ENCODE assay signal across 9 cellular contexts in genomic region chr19:40420451-40420765, GRCh38. TPM values are rescaled to one million over a fixed set of nuclear protein-coding genes. Genes with fewer than 3 reads are reported as not detected.
DNase-seq lines count a peak whose midpoint lies in the region; ATAC-seq, FAIRE-seq and TF ChIP-seq lines count a peak whose summit lies in the region.
"Had no signal": no experiment of that assay in that cellular context is flagged by ENCODE, and none has a peak within 500 bp of the region (broad histone marks: within the 10 kb centered on the region; RNA-seq: fewer than 3 reads in every experiment).

No MANE protein-coding gene starts in this region.

- H3K9me3 Mint-ChIP-seq in CD8-positive, alpha-beta T cell, result no peaks in the 10 kb centered on the region

- CTCF ChIA-PET in CD8-positive, alpha-beta T cell (lab: Charles Lee), result interaction anchor here (0.6 to 2.7 kb wide), 23 partner anchors 8 to 1019 kb away, joined by 3 to 26 read pairs (median 4); partner anchors contain the start of genes BLVRB, DMAC2, PRX and SERTAD3
- CTCF ChIA-PET in PC-3 (lab: Charles Lee), result interaction anchor here (0.6 to 1.5 kb wide), 10 partner anchors 17 to 501 kb away, joined by 3 to 11 read pairs (median 4); partner anchors contain the start of genes C19orf47, PLD3 and SERTAD3
- CTCF ChIA-PET in endothelial cell of umbilical vein (lab: Charles Lee), result interaction anchor here (0.6 to 3.7 kb wide), 28 partner anchors 9 to 214 kb away, joined by 3 to 43 read pairs (median 5); partner anchors contain the start of genes BLVRB, C19orf47, PLD3 and SERTAD3

- H3K9me2 ChIP-seq in PC-3 (replicated peaks; ENCODE audit: low read length), result no peaks in the 10 kb centered on the region

- peaks cover 13% of the 10 kb centered on the region for H3K4me1 ChIP-seq in CD8-positive, alpha-beta T cell (ENCODE audit: insufficient read depth, low read length)
- H3K4me1 ChIP-seq in PC-3 (ENCODE audit: insufficient read depth, low read length) (peaks cover 10% of the 10 kb centered on the region), endothelial cell of umbilical vein (ENCODE audit: control insufficient read depth, extremely low read depth, insufficient read depth, low read length) (peaks cover 27% of the 10 kb centered on the region), pancreas (peaks cover 0 to 18% (median 5%) of the 10 kb centered on the region in 3 donors)

- no TSS peak for BruUV-seq in PC-3 (replicated peaks; lab: Mats Ljungman, UMichigan)
- BruUV-seq in endothelial cell of umbilical vein (replicated peaks; lab: Mats Ljungman, UMichigan), result no TSS peak

- H3F3A ChIP-seq in PC-3 (ENCODE audit: low read length, unreplicated experiment), result no peaks in the 10 kb centered on the region

- POLR2A ChIA-PET in CD8-positive, alpha-beta T cell (lab: Charles Lee), result interaction anchor here (0.5 to 2.3 kb wide), 11 partner anchors 9 to 879 kb away, joined by 3 to 21 read pairs (median 4); partner anchors contain the start of genes BLVRB, SERTAD3 and SPTBN4
- POLR2A ChIA-PET in PC-3 (lab: Charles Lee; ENCODE audit: unreplicated experiment), result interaction anchor here (0.5 to 0.8 kb wide), 2 partner anchors 12 to 43 kb away, joined by 4 to 10 read pairs; no protein-coding TSS in a partner anchor
- POLR2A ChIA-PET in endothelial cell of umbilical vein (lab: Charles Lee), result interaction anchor here (0.9 to 1.9 kb wide), 4 partner anchors 13 to 115 kb away, joined by 3 to 15 read pairs (median 4); no protein-coding TSS in a partner anchor

- H3K4me3 Mint-ChIP-seq in CD8-positive, alpha-beta T cell, result peak overlapping the region; percentile 85

- ATAC-seq in CD8-positive, alpha-beta T cell, result no peak
- no peak for ATAC-seq in PC-3
- no peak for ATAC-seq in pancreas
- ATAC-seq in HG03565 (IDR thresholded peaks at IDR 0.05; ENCODE audit: unreplicated experiment), result no peak

- intact Hi-C loops in CD8-positive, alpha-beta T cell (cut with DNase I, micrococcal nuclease), result loop anchor here (1.0 to 10.0 kb wide), 6 partner anchors 16 to 1654 kb away; partner anchors contain the start of genes AKT2 (in 1 of the 2), GRIK5 (in 1 of the 2), LTBP4 (in 1 of the 2) and SERTAD3 (in 1 of the 2)
- intact Hi-C loops in PC-3 (cut with micrococcal nuclease), result loop anchor here (2.0 to 5.0 kb wide), 2 partner anchors 22 to 73 kb away; partner anchors contain the start of genes C19orf47 and PLD3
- intact Hi-C loops in endothelial cell of umbilical vein (cut with micrococcal nuclease), result loop anchor here (2.0 to 5.0 kb wide), 2 partner anchors 73 to 178 kb away; partner anchors contain the start of genes C19orf47 and PLD3
- intact Hi-C loops in pancreas (cut with DNase I), result no loop called here

- FAIRE-seq in endothelial cell of umbilical vein (lab: Jason Lieb, UNC) (no peak), pancreas (lab: Jason Lieb, UNC) (no peak)
- FAIRE-seq: urothelium cell line had no signal

- H3K4me3 ChIP-seq in CD8-positive, alpha-beta T cell (ENCODE audit: low read depth, low read length), result peak overlapping the region; percentile 91
- H3K4me3 ChIP-seq in PC-3 (ENCODE audit: low read length) (peak overlapping the region; percentile 76), endothelial cell of umbilical vein (replicated peaks in 1 of 3; ENCODE audit: insufficient read depth in 1 of 3, low read depth in 1 of 3, low read length in 3 of 3) (peak overlapping the region in 2 of 3 experiments; percentile 22 to 54), pancreas (peak overlapping the region; percentile 42 to 60 (median 56))

- dilution Hi-C loops in endothelial cell of umbilical vein (cut with MboI; ENCODE audit: extremely low pct_ligation_motif_present, low sequenced_read_pairs), result no loop called here

- H3K79me2 ChIP-seq in PC-3 (ENCODE audit: low read length) (peaks cover 33% of the 10 kb centered on the region), endothelial cell of umbilical vein (ENCODE audit: control insufficient read depth, insufficient read depth, low read length) (peaks cover 30% of the 10 kb centered on the region)

- no peaks in the 10 kb centered on the region for H3K9me1 ChIP-seq in endothelial cell of umbilical vein (replicated peaks; ENCODE audit: control insufficient read depth, extremely low read depth, insufficient read depth, low read length)

- H4K20me1 ChIP-seq in PC-3 (ENCODE audit: low read length), result no peaks in the 10 kb centered on the region
- H4K20me1 ChIP-seq in endothelial cell of umbilical vein (replicated peaks; ENCODE audit: control insufficient read depth, extremely low read depth, insufficient read depth, low read length), result no peaks in the 10 kb centered on the region

- peak overlapping the region; percentile 79 for H2AFZ ChIP-seq in PC-3 (ENCODE audit: low read length)
- peak overlapping the region; percentile 17 for H2AFZ ChIP-seq in endothelial cell of umbilical vein (ENCODE audit: low read depth, low read length)

- peaks cover 3% of the 10 kb centered on the region for H3K36me3 ChIP-seq in CD8-positive, alpha-beta T cell (ENCODE audit: insufficient read depth, low read length)
- H3K36me3 ChIP-seq in PC-3 (ENCODE audit: low read depth, low read length) (peaks cover 8% of the 10 kb centered on the region; the same call in 1 of the 2 replicates), endothelial cell of umbilical vein (ENCODE audit: control insufficient read depth in 2 of 2, extremely low read depth in 1 of 2, insufficient read depth in 2 of 2, low read length in 2 of 2) (peaks cover 8 to 9% of the 10 kb centered on the region in 2 experiments), pancreas (no peaks in the 10 kb centered on the region)

- H3K4me1 Mint-ChIP-seq in CD8-positive, alpha-beta T cell (ENCODE audit: low read depth), result peaks cover 29% of the 10 kb centered on the region

- H3K27me3 Mint-ChIP-seq in CD8-positive, alpha-beta T cell (ENCODE audit: low read depth), result no peaks in the 10 kb centered on the region

- H3K9ac ChIP-seq in PC-3 (ENCODE audit: low read length), result peak overlapping the region; percentile 75
- H3K9ac ChIP-seq in endothelial cell of umbilical vein (replicated peaks; ENCODE audit: extremely low read depth, insufficient read depth, low read length), result peak overlapping the region; percentile 46

- 42 to 44% methylated on average over 14 of the region's 14 CpGs for WGBS in pancreas, 2 donors

- TF ChIP-seq POLR2A in endothelial cell of umbilical vein (IDR thresholded peaks at IDR 0.05; ENCODE audit: low read depth, low read length), result no peak

- no peaks in the 10 kb centered on the region for H3K9me3 ChIP-seq in CD8-positive, alpha-beta T cell (ENCODE audit: low read length)
- H3K9me3 ChIP-seq in PC-3 (ENCODE audit: low read length), result no peaks in the 10 kb centered on the region
- H3K9me3 ChIP-seq in endothelial cell of umbilical vein (replicated peaks; ENCODE audit: control insufficient read depth, insufficient read depth, low read length), result no peaks in the 10 kb centered on the region
- no peaks in the 10 kb centered on the region for H3K9me3 ChIP-seq in pancreas

- H3K27ac Mint-ChIP-seq in CD8-positive, alpha-beta T cell, result peak overlapping the region; percentile 92

- peak overlapping the region; percentile 80 for H3K27ac ChIP-seq in CD8-positive, alpha-beta T cell (ENCODE audit: low read depth, low read length)
- peak overlapping the region; percentile 70 for H3K27ac ChIP-seq in PC-3 (ENCODE audit: low read length)
- H3K27ac ChIP-seq in endothelial cell of umbilical vein (ENCODE audit: insufficient read depth, low read depth, low read length), result peak overlapping the region; percentile 75
- H3K27ac ChIP-seq in pancreas, result peak overlapping the region; percentile 94 to 99 (median 98)

- H3K4me2 ChIP-seq in PC-3 (ENCODE audit: low read length) (peak overlapping the region; percentile 90), endothelial cell of umbilical vein (ENCODE audit: insufficient read depth, low read length) (peak overlapping the region; percentile 68)

- TF ChIP-seq CTCF in CD8-positive, alpha-beta T cell (IDR thresholded peaks at IDR 0.05), result no peak
- TF ChIP-seq CTCF in PC-3 (conservative IDR thresholded peaks at IDR 0.05; ENCODE audit: low read depth, low read length) (no peak), endothelial cell of umbilical vein (IDR thresholded peaks at IDR 0.05; ENCODE audit: extremely low read depth in 1 of 2, insufficient read depth in 1 of 2, low read depth in 1 of 2, low read length in 2 of 2) (no peak), pancreas (IDR thresholded peaks at IDR 0.05) (no peak)

- peaks cover 12% of the 10 kb centered on the region for H3K36me3 Mint-ChIP-seq in CD8-positive, alpha-beta T cell

- no peak for DNase-seq in CD8-positive, alpha-beta T cell
- DNase-seq in PC-3 (no peak), endothelial cell of umbilical vein (ENCODE audit: low read depth, low spot score) (no peak), pancreas (no peak), Ammon's horn (ENCODE audit: low spot score) (no peak), C1 segment of cervical spinal cord (lab: John Stamatoyannopoulos, UW) (no peak)
- DNase-seq in activated CD4-positive, alpha-beta T cell treated with anti-CD3 and anti-CD28 coated beads, Interleukin-2, amount 50 U/mL, for 48 hours, result no peak

- H3K27me3 ChIP-seq in CD8-positive, alpha-beta T cell (ENCODE audit: insufficient read depth, low read length), result no peaks in the 10 kb centered on the region
- no peaks in the 10 kb centered on the region for H3K27me3 ChIP-seq in PC-3 (ENCODE audit: low read length)
- H3K27me3 ChIP-seq in endothelial cell of umbilical vein (ENCODE audit: control insufficient read depth in 2 of 2, insufficient read depth in 2 of 2, low read length in 2 of 2), result no peaks in the 10 kb centered on the region
- no peaks in the 10 kb centered on the region for H3K27me3 ChIP-seq in pancreas

RNA-seq across cellular contexts. Expression of gene SERTAD1, which starts 5.4 kb away (rescaled TPM):
- total RNA-seq in CD8-positive, alpha-beta T cell, result 10 to 100 TPM; 36.7 to 38.7 TPM
- total RNA-seq in PC-3 (2014; rRNA removed) (16.1 and 16.8 TPM in 2 replicates), endothelial cell of umbilical vein (8.8 and 10.0 TPM in 2 replicates), pancreas (1 to 10 TPM; 2.6 to 5.4 (median 3.9) TPM)
- polyA plus RNA-seq in endothelial cell of umbilical vein (15.3 and 16.9 TPM in 2 replicates), pancreas (10 to 100 TPM in 1 of 2 donors, 1 to 10 TPM in 1; 6.4 to 11.9 TPM)
- 10.6 and 12.1 TPM in 2 replicates for polyA plus RNA-seq in endothelial cell of umbilical vein (2011; cell fraction: cytosol; rRNA removed)
- polyA plus RNA-seq in endothelial cell of umbilical vein (2011; cell fraction: nucleus; rRNA removed), result 6.6 and 8.6 TPM in 2 replicates
- polyA plus RNA-seq in endothelial cell of umbilical vein (2012), result 11.6 and 11.8 TPM in 2 replicates
- 3.6 and 4.4 TPM in 2 replicates for polyA minus RNA-seq in endothelial cell of umbilical vein
- 5.2 TPM for polyA minus RNA-seq in endothelial cell of umbilical vein (2011; cell fraction: cytosol; rRNA and poly(A)+ RNA removed)
- polyA minus RNA-seq in endothelial cell of umbilical vein (2011; cell fraction: nucleus; rRNA and poly(A)+ RNA removed), result 2.4 and 3.7 TPM in 2 replicates

RNA-seq across cellular contexts. Expression of gene PRX, which starts 7.2 kb away (rescaled TPM):
- total RNA-seq in CD8-positive, alpha-beta T cell, result 1 to 10 TPM; 1.1 to 1.4 TPM
- total RNA-seq in PC-3 (2014; rRNA removed), result 2.2 and 2.7 TPM in 2 replicates
- 1.3 and 1.7 TPM in 2 replicates for total RNA-seq in endothelial cell of umbilical vein
- polyA plus RNA-seq in endothelial cell of umbilical vein, result 0.43 and 0.80 TPM in 2 replicates
- 0.92 and 1.2 TPM in 2 replicates for polyA plus RNA-seq in endothelial cell of umbilical vein (2011; cell fraction: cytosol; rRNA removed)
- 1.1 and 1.3 TPM in 2 replicates for polyA plus RNA-seq in endothelial cell of umbilical vein (2011; cell fraction: nucleus; rRNA removed)
- polyA plus RNA-seq in endothelial cell of umbilical vein (2012), result 0.75 and 1.7 TPM in 2 replicates
- 0.36 and 0.53 TPM in 2 replicates for polyA minus RNA-seq in endothelial cell of umbilical vein
- polyA minus RNA-seq in endothelial cell of umbilical vein (2011; cell fraction: cytosol; rRNA and poly(A)+ RNA removed), result 0.20 TPM
- polyA minus RNA-seq in endothelial cell of umbilical vein (2011; cell fraction: nucleus; rRNA and poly(A)+ RNA removed), result 0.29 and 0.34 TPM in 2 replicates
- 1 to 10 TPM; 1.4 to 3.2 (median 2.3) TPM for total RNA-seq in pancreas
- 1 to 10 TPM; 3.2 to 3.7 TPM for polyA plus RNA-seq in pancreas

RNA-seq across cellular contexts. Expression of gene SERTAD3, which starts 23.7 kb away (rescaled TPM):
- 10 to 100 TPM; 27.9 to 33.4 TPM for total RNA-seq in CD8-positive, alpha-beta T cell
- total RNA-seq in PC-3 (2014; rRNA removed) (7.9 and 12.9 TPM in 2 replicates), endothelial cell of umbilical vein (29.9 and 32.0 TPM in 2 replicates), pancreas (10 to 100 TPM in 1 of 6 donors, 1 to 10 TPM in 5; 4.9 to 14.8 (median 7.6) TPM)
- polyA plus RNA-seq in endothelial cell of umbilical vein (13.3 and 17.7 TPM in 2 replicates), pancreas (10 to 100 TPM; 11.2 to 15.0 TPM)
- 8.6 and 8.9 TPM in 2 replicates for polyA plus RNA-seq in endothelial cell of umbilical vein (2011; cell fraction: cytosol; rRNA removed)
- 6.5 and 8.4 TPM in 2 replicates for polyA plus RNA-seq in endothelial cell of umbilical vein (2011; cell fraction: nucleus; rRNA removed)
- 15.3 and 16.0 TPM in 2 replicates for polyA plus RNA-seq in endothelial cell of umbilical vein (2012)
- polyA minus RNA-seq in endothelial cell of umbilical vein, result 21.9 and 25.6 TPM in 2 replicates
- 15.1 TPM for polyA minus RNA-seq in endothelial cell of umbilical vein (2011; cell fraction: cytosol; rRNA and poly(A)+ RNA removed)
- 5.7 and 6.0 TPM in 2 replicates for polyA minus RNA-seq in endothelial cell of umbilical vein (2011; cell fraction: nucleus; rRNA and poly(A)+ RNA removed)

RNA-seq across cellular contexts. Expression of gene HIPK4, which starts 30.4 kb away (rescaled TPM):
- total RNA-seq in CD8-positive, alpha-beta T cell, result under 1 TPM in 1 of 2 experiments, not detected in 1; 0.14 TPM
- total RNA-seq in PC-3 (2014; rRNA removed), result 0.46 TPM in 1 of 2 replicates, not detected in the other
- not detected in 2 replicates for total RNA-seq in endothelial cell of umbilical vein
- polyA plus RNA-seq in endothelial cell of umbilical vein, result 0.12 and 0.19 TPM in 2 replicates
- polyA plus RNA-seq in endothelial cell of umbilical vein (2011; cell fraction: cytosol; rRNA removed), result 0.05 and 0.10 TPM in 2 replicates
- 0.08 and 0.09 TPM in 2 replicates for polyA plus RNA-seq in endothelial cell of umbilical vein (2011; cell fraction: nucleus; rRNA removed)
- not detected in 2 replicates for polyA plus RNA-seq in endothelial cell of umbilical vein (2012)
- polyA minus RNA-seq in endothelial cell of umbilical vein, result 0.06 TPM in 1 of 2 replicates, not detected in the other
- polyA minus RNA-seq in endothelial cell of umbilical vein (2011; cell fraction: cytosol; rRNA and poly(A)+ RNA removed), result not detected
- polyA minus RNA-seq in endothelial cell of umbilical vein (2011; cell fraction: nucleus; rRNA and poly(A)+ RNA removed), result 0.14 TPM in 1 of 2 replicates, not detected in the other
- under 1 TPM in 3 of 6 donors, not detected in 3; 0.06 to 0.14 (median 0.09) TPM for total RNA-seq in pancreas
- polyA plus RNA-seq in pancreas, result under 1 TPM; 0.05 to 0.08 TPM

RNA-seq across cellular contexts. Expression of gene BLVRB, which starts 45.1 kb away (rescaled TPM):
- total RNA-seq in CD8-positive, alpha-beta T cell, result 1 to 10 TPM; 5.1 to 6.4 TPM
- 196 and 246 TPM in 2 replicates for total RNA-seq in PC-3 (2014; rRNA removed)
- total RNA-seq in endothelial cell of umbilical vein, result 30.8 and 35.8 TPM in 2 replicates
- 113 and 175 TPM in 2 replicates for polyA plus RNA-seq in endothelial cell of umbilical vein
- 58.0 and 66.5 TPM in 2 replicates for polyA plus RNA-seq in endothelial cell of umbilical vein (2011; cell fraction: cytosol; rRNA removed)
- 19.0 and 26.5 TPM in 2 replicates for polyA plus RNA-seq in endothelial cell of umbilical vein (2011; cell fraction: nucleus; rRNA removed)
- polyA plus RNA-seq in endothelial cell of umbilical vein (2012), result 51.8 and 82.9 TPM in 2 replicates
- 35.6 and 40.8 TPM in 2 replicates for polyA minus RNA-seq in endothelial cell of umbilical vein
- 107 TPM for polyA minus RNA-seq in endothelial cell of umbilical vein (2011; cell fraction: cytosol; rRNA and poly(A)+ RNA removed)
- polyA minus RNA-seq in endothelial cell of umbilical vein (2011; cell fraction: nucleus; rRNA and poly(A)+ RNA removed), result 9.9 and 14.9 TPM in 2 replicates
- 10 to 100 TPM; 24.1 to 39.9 (median 34.0) TPM for total RNA-seq in pancreas
- polyA plus RNA-seq in pancreas, result 10 to 100 TPM; 47.6 to 49.4 TPM

Comparison
In these comparisons a context has a peak if more than half of its experiments do, and no peak if none do; other contexts are left out.
1. H3K4me3 ChIP-seq: peak in every context shown above with its lines; median percentile 91 in CD8-positive, alpha-beta T cell; 76 in PC-3; 56 in pancreas; 38 in endothelial cell of umbilical vein.
2. intact Hi-C loops: an anchor here in CD8-positive, alpha-beta T cell (1.0 to 10.0 kb wide), PC-3 (2.0 to 5.0 kb wide) and endothelial cell of umbilical vein (2.0 to 5.0 kb wide); none called in pancreas.